ENCODE assay signal across 8 cellular contexts in the genomic region with DNA sequence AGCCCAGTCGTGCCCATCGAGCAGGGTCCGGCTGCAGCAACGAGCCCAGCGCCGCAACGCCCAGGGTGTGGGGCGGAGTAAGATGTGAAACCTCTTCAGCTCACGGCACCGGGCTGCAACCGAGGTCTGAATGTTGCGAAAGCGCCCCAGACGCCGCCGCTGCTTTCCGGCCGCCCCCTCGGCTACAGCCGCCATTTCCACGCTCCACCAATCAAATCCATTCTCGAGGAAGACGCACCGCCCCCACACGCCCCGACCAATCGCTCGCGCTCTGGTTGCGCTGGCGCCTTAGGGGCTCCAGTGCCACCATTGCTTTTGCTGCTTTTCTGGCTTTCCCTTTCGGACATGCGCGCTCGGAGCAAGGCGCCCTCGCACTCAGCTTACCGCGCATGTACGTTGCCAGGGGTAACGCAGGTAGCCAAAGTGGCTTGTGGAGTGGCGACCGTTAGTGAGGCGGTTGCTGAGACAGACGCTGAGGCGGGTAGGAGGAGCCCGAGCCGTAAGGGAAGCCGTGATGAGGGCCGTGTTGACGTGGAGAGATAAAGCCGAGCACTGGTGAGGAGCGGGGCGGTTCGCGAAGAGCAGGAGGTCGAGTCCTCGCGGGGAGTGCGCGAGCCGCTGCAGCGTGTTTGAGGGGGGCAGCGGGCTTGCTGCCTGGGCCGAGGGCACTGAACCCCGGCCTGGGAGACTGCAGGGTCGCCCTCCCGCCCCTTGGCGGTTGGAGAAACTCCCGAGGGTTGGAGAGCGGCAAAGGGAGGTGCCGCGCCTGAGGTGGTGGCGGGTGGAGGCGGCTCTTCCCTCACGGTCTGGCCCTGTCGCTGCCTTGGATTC. TPM values are rescaled to one million over a fixed set of nuclear protein-coding genes. Genes with fewer than 3 reads are reported as not detected.
DNase-seq lines count a peak whose midpoint lies in the region; FAIRE-seq and TF ChIP-seq lines count a peak whose summit lies in the region.

A gene with protein sequence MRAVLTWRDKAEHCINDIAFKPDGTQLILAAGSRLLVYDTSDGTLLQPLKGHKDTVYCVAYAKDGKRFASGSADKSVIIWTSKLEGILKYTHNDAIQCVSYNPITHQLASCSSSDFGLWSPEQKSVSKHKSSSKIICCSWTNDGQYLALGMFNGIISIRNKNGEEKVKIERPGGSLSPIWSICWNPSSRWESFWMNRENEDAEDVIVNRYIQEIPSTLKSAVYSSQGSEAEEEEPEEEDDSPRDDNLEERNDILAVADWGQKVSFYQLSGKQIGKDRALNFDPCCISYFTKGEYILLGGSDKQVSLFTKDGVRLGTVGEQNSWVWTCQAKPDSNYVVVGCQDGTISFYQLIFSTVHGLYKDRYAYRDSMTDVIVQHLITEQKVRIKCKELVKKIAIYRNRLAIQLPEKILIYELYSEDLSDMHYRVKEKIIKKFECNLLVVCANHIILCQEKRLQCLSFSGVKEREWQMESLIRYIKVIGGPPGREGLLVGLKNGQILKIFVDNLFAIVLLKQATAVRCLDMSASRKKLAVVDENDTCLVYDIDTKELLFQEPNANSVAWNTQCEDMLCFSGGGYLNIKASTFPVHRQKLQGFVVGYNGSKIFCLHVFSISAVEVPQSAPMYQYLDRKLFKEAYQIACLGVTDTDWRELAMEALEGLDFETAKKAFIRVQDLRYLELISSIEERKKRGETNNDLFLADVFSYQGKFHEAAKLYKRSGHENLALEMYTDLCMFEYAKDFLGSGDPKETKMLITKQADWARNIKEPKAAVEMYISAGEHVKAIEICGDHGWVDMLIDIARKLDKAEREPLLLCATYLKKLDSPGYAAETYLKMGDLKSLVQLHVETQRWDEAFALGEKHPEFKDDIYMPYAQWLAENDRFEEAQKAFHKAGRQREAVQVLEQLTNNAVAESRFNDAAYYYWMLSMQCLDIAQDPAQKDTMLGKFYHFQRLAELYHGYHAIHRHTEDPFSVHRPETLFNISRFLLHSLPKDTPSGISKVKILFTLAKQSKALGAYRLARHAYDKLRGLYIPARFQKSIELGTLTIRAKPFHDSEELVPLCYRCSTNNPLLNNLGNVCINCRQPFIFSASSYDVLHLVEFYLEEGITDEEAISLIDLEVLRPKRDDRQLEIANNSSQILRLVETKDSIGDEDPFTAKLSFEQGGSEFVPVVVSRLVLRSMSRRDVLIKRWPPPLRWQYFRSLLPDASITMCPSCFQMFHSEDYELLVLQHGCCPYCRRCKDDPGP (plus strand): TSS at position 408 of the 831 bp plus-strand sequence. CDS start 107 bp downstream, at position 515.
A gene (minus strand): TSS at position 132 of the 831 bp plus-strand sequence. CDS start 115 bp downstream, at position 17.

- FAIRE-seq in frontal cortex (lab: Jason Lieb, UNC) = peak; percentile 61

- H4K91ac ChIP-seq in neuronal stem cell (ENCODE audit: low read depth, low read length, poor library complexity) = no peak within 1 kb of the TSS

- no CpG with 5 or more reads among the region's 77 CpGs for WGBS in neuronal stem cell (ENCODE audit: extremely low coverage in 2 of 2, insufficient read length in 2 of 2, insufficient replicate concordance in 1 of 2), 2 donors

- H3K9ac ChIP-seq in SK-N-MC (ENCODE audit: insufficient read length) = peak within 1 kb of the TSS; percentile 95
- H3K9ac ChIP-seq in neuronal stem cell (ENCODE audit: low read depth, low read length, poor library complexity) = peak within 1 kb of the TSS; percentile 93

- peak within 1 kb of the TSS; percentile 6 for H2AK5ac ChIP-seq in neuronal stem cell (ENCODE audit: low read depth, low read length)

- H3K4me3 ChIP-seq in NB4 (ENCODE audit: low read depth, low read length) (peak within 1 kb of the TSS; percentile 95), SK-N-MC (peak within 1 kb of the TSS; percentile 96), neuronal stem cell (ENCODE audit: low read length in 2 of 2) (peak within 1 kb of the TSS; percentile 85 to 92)

- H3K79me1 ChIP-seq in neuronal stem cell (ENCODE audit: low read depth, low read length) = no peaks in the 10 kb centered on the region

- H2BK120ac ChIP-seq in neuronal stem cell (ENCODE audit: low read depth, low read length) = peak within 1 kb of the TSS; percentile 32

- H3K4me1 Mint-ChIP-seq in HFFc6 (ENCODE audit: low read depth) = peaks cover 67% of the 10 kb centered on the region
- H3K4me1 Mint-ChIP-seq in activated naive CD4-positive, alpha-beta T cell treated with anti-CD3 and anti-CD28 coated beads, Interleukin-2, amount 10 ng/mL, durations not matched to agents 7 days and 5 days = peaks cover 60% of the 10 kb centered on the region

- peak within 1 kb of the TSS; percentile 93 for H2AFZ ChIP-seq in neuronal stem cell (ENCODE audit: low read length)

- peaks cover 7 to 22% of the 10 kb centered on the region in 2 donors for H3K4me1 ChIP-seq in neuronal stem cell (ENCODE audit: control insufficient read depth in 2 of 2, insufficient read depth in 1 of 2, low read depth in 1 of 2, low read length in 2 of 2)

- H3K27me3 Mint-ChIP-seq in HFFc6 (ENCODE audit: insufficient read depth) = peaks cover 2% of the 10 kb centered on the region
- peaks cover 3% of the 10 kb centered on the region for H3K27me3 Mint-ChIP-seq in activated naive CD4-positive, alpha-beta T cell treated with anti-CD3 and anti-CD28 coated beads, Interleukin-2, amount 10 ng/mL, durations not matched to agents 7 days and 5 days

- H3K36me3 ChIP-seq in SK-N-MC (ENCODE audit: insufficient read depth, low read length) (peaks cover 36% of the 10 kb centered on the region), neuronal stem cell (replicated peaks in 1 of 2; ENCODE audit: control insufficient read depth in 2 of 2, insufficient read depth in 2 of 2, low read length in 2 of 2) (peaks cover 8 to 36% of the 10 kb centered on the region in 2 donors)

- H2BK5ac ChIP-seq in neuronal stem cell (ENCODE audit: low read length) = peak within 1 kb of the TSS; percentile 99

- TF ChIP-seq POLR2A in NB4 (IDR thresholded peaks at IDR 0.05; ENCODE audit: extremely low read depth, insufficient read length) = peak; percentile 92

- H3K4me3 Mint-ChIP-seq in HFFc6 = peak within 1 kb of the TSS; percentile 95
- peak within 1 kb of the TSS; percentile 82 for H3K4me3 Mint-ChIP-seq in activated naive CD4-positive, alpha-beta T cell treated with anti-CD3 and anti-CD28 coated beads, Interleukin-2, amount 10 ng/mL, durations not matched to agents 7 days and 5 days

- no peaks in the 10 kb centered on the region for H3K9me3 Mint-ChIP-seq in HFFc6
- no peaks in the 10 kb centered on the region for H3K9me3 Mint-ChIP-seq in activated naive CD4-positive, alpha-beta T cell treated with anti-CD3 and anti-CD28 coated beads, Interleukin-2, amount 10 ng/mL, durations not matched to agents 7 days and 5 days

- H3K14ac ChIP-seq in neuronal stem cell (ENCODE audit: low read length) = peak within 1 kb of the TSS; percentile 83

- peaks cover 24% of the 10 kb centered on the region for H3K36me3 Mint-ChIP-seq in HFFc6 (ENCODE audit: low read depth)
- H3K36me3 Mint-ChIP-seq in activated naive CD4-positive, alpha-beta T cell treated with anti-CD3 and anti-CD28 coated beads, Interleukin-2, amount 10 ng/mL, durations not matched to agents 7 days and 5 days = peaks cover 30% of the 10 kb centered on the region

- no peak within 1 kb of the TSS for H4K8ac ChIP-seq in neuronal stem cell (ENCODE audit: low read depth, low read length)

- H3K23ac ChIP-seq in neuronal stem cell (ENCODE audit: low read depth, low read length, poor library complexity) = peak within 1 kb of the TSS; percentile 98

- no peak within 1 kb of the TSS for H2BK12ac ChIP-seq in neuronal stem cell (ENCODE audit: low read length)

- CTCF ChIA-PET in activated naive CD4-positive, alpha-beta T cell treated with anti-CD3 and anti-CD28 coated beads, Interleukin-2, amount 10 ng/mL, durations not matched to agents 7 days and 5 days (lab: Charles Lee) = interaction anchor here (1.0 to 1.4 kb wide), 3 partner anchors 12 to 124 kb away, joined by 3 to 4 read pairs (median 4); a partner anchor contains a TSS

- H3K27ac Mint-ChIP-seq in HFFc6 = peak within 1 kb of the TSS; percentile 98
- peak within 1 kb of the TSS; percentile 94 for H3K27ac Mint-ChIP-seq in activated naive CD4-positive, alpha-beta T cell treated with anti-CD3 and anti-CD28 coated beads, Interleukin-2, amount 10 ng/mL, durations not matched to agents 7 days and 5 days

- H3K27me3 ChIP-seq in neuronal stem cell (ENCODE audit: control insufficient read depth in 3 of 3, insufficient read depth in 3 of 3, low read depth in 1 of 3, low read length in 3 of 3) = no peaks in the 10 kb centered on the region

- peak within 1 kb of the TSS; percentile 69 for H3K4me2 ChIP-seq in neuronal stem cell (ENCODE audit: insufficient read depth, low read length, poor library complexity, severe bottlenecking)

- peak within 1 kb of the TSS; percentile 40 for H3K4ac ChIP-seq in neuronal stem cell (ENCODE audit: low read length)

- H3K27ac ChIP-seq in SK-N-MC (peak within 1 kb of the TSS; percentile 84), neuronal stem cell (replicated peaks; ENCODE audit: low read length) (peak within 1 kb of the TSS; percentile 94)

- H3K18ac ChIP-seq in neuronal stem cell (ENCODE audit: low read length) = peak within 1 kb of the TSS; percentile 97

- peak; percentile 99 for DNase-seq in GM04504 (ENCODE audit: low read depth)
- DNase-seq in HFFc6 = peak; percentile 100
- peak; percentile 99 for DNase-seq in NB4 (ENCODE audit: low read depth)
- peak; percentile 99 for DNase-seq in SK-N-MC (ENCODE audit: low read depth, low spot score)
- DNase-seq in activated naive CD4-positive, alpha-beta T cell treated with anti-CD3 and anti-CD28 coated beads, Interleukin-2, amount 10 ng/mL, durations not matched to agents 7 days and 5 days = peak; percentile 99
- peak; percentile 92 to 97 for DNase-seq in frontal cortex (ENCODE audit: low spot score in 2 of 2)
- peak; percentile 99 for DNase-seq in neuronal stem cell (ENCODE audit: low spot score)

- H2BK15ac ChIP-seq in neuronal stem cell (ENCODE audit: low read length) = peak within 1 kb of the TSS; percentile 64

- TF ChIP-seq CTCF in HFFc6 (IDR thresholded peaks at IDR 0.05) = no peak
- no peak for TF ChIP-seq CTCF in NB4 (IDR thresholded peaks at IDR 0.05; ENCODE audit: low read depth, low read length)
- no peak for TF ChIP-seq CTCF in subcutaneous adipose tissue (IDR thresholded peaks at IDR 0.05; ENCODE audit: low read depth)

- H3K9me3 ChIP-seq in SK-N-MC (ENCODE audit: low read depth, low read length) (no peaks in the 10 kb centered on the region), neuronal stem cell (replicated peaks in 1 of 2; ENCODE audit: control insufficient read depth in 2 of 2, insufficient read depth in 1 of 2, low read depth in 1 of 2, low read length in 2 of 2) (no peaks in the 10 kb centered on the region)

RNA-seq across cellular contexts. Expression of the first gene that starts in this region (rescaled TPM):
- total RNA-seq in HFFc6 (2021; fragmentation: NEBNext Ultra II Directional; extraction: Animal tissue kit (Norgen Biotek cat#: 25700)) = 10 to 100 TPM; 12.2 to 18.8 (median 18.2) TPM
- total RNA-seq in frontal cortex (30.2 TPM), subcutaneous adipose tissue (10 to 100 TPM; 26.4 to 57.3 (median 45.3) TPM)
- polyA plus RNA-seq in neuronal stem cell (2013, experiment 1 of 2) = 22.3 TPM
- 21.0 TPM for polyA plus RNA-seq in neuronal stem cell (2013, experiment 2 of 2)

RNA-seq across cellular contexts. Expression of the second gene that starts in this region (rescaled TPM):
- total RNA-seq in HFFc6 (2021; fragmentation: NEBNext Ultra II Directional; extraction: Animal tissue kit (Norgen Biotek cat#: 25700)) = 10 to 100 TPM; 18.7 to 25.7 (median 21.8) TPM
- 24.5 TPM for total RNA-seq in frontal cortex
- 46.1 TPM for polyA plus RNA-seq in neuronal stem cell (2013, experiment 1 of 2)
- polyA plus RNA-seq in neuronal stem cell (2013, experiment 2 of 2) = 47.3 TPM
- total RNA-seq in subcutaneous adipose tissue = 10 to 100 TPM; 25.1 to 44.9 (median 31.9) TPM

Comparison
In these comparisons a context has a peak if more than half of its experiments do, and no peak if none do; other contexts are left out.
1. Peak in every context shown above with its lines: DNase-seq, H3K4me3 ChIP-seq and H3K27ac ChIP-seq.